ENCODE assay signal across 14 cellular contexts in the genomic region with DNA sequence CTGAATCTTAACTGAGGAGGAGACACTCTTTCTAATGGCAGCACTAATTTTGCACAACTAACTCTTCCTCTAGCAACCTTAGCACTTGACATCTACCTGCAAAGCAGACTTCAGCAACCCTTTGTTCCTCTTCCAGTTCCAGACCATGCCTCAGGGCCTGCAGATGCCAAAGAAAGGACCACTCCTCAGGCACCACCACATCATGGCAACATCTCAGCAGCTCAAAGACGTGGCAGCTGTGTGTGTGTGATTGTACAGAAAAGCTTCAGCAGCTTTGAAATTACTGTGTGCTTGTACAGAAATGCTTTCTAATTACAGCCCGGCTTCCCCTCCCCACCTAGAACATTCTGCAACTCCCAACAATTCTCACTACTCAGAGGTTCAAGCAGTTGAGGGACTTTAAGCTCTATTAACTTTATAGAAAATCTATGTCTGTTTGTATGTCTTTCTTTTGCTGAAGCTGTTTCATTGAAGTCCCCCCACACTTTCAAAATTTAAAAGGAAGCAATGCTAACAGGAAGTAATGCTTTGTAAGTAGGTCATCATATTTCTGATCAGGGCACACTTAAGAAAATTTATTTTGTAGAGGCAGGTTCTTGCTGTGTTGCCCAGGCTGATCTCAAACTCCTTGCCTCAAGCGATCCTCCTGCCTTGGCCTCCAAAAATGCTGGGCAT.
DNase-seq lines count a peak whose midpoint lies in the region; ATAC-seq and TF ChIP-seq lines count a peak whose summit lies in the region.
"Had no signal": no experiment of that assay in that cellular context is flagged by ENCODE, and none has a peak within 500 bp of the region (broad histone marks: within the 10 kb centered on the region; RNA-seq: fewer than 3 reads in every experiment).

No MANE protein-coding gene starts in this region.

- no peak overlapping the region for H3K27ac ChIP-seq in CD4-positive, alpha-beta T cell (ENCODE audit: low read depth, low read length)
- H3K27ac ChIP-seq: 22Rv1, C4-2B had no signal

- intact Hi-C loops in CD4-positive, alpha-beta T cell (cut with DNase I, micrococcal nuclease), result no loop called here

- peak; percentile 32 for ATAC-seq in CD4-positive, alpha-beta T cell (ENCODE audit: poor library complexity)
- ATAC-seq in T-cell (replicated peaks in 1 of 4), result peak; percentile 40 to 80 (median 70)
- ATAC-seq in HG03039 (IDR thresholded peaks at IDR 0.05; ENCODE audit: unreplicated experiment), result no peak
- ATAC-seq in HG02840 (IDR thresholded peaks at IDR 0.05; ENCODE audit: low FRiP score, unreplicated experiment), result no peak
- no peak for ATAC-seq in GM19035 (IDR thresholded peaks at IDR 0.05; ENCODE audit: unreplicated experiment)
- ATAC-seq: HepG2 had no signal

- H3K4me1 Mint-ChIP-seq in CD4-positive, alpha-beta T cell (ENCODE audit: low read depth), result peaks cover 73% of the 10 kb centered on the region
- H3K4me1 Mint-ChIP-seq in T-cell (peaks cover 60 to 74% (median 67%) of the 10 kb centered on the region in 3 donors), immature natural killer cell (peaks cover 37 to 41% of the 10 kb centered on the region in 2 donors)

- peak overlapping the region; percentile 82 for H3K27ac Mint-ChIP-seq in CD4-positive, alpha-beta T cell
- H3K27ac Mint-ChIP-seq in T-cell, result peak overlapping the region; percentile 95 to 96
- peak overlapping the region; percentile 80 to 90 (median 88) for H3K27ac Mint-ChIP-seq in immature natural killer cell

- H3K4me3 Mint-ChIP-seq in CD4-positive, alpha-beta T cell, result peak overlapping the region; percentile 57
- H3K4me3 Mint-ChIP-seq in T-cell (peak overlapping the region in 2 of 3 donors; percentile 37 to 75), immature natural killer cell (peak overlapping the region; percentile 55 to 86 (median 69))

- no peaks in the 10 kb centered on the region for H3K36me3 Mint-ChIP-seq in CD4-positive, alpha-beta T cell (ENCODE audit: low read depth)
- H3K36me3 Mint-ChIP-seq in T-cell, result no peaks in the 10 kb centered on the region
- H3K36me3 Mint-ChIP-seq in immature natural killer cell, result no peaks in the 10 kb centered on the region

- CTCF ChIA-PET in CD4-positive, alpha-beta T cell (lab: Charles Lee), result no interaction called here
- CTCF ChIA-PET in T-cell (lab: Charles Lee), result interaction anchor here in 1 of 2 donors (1.0 to 3.0 kb wide), 3 partner anchors 10 to 49 kb away, joined by 3 to 12 read pairs (median 3); no protein-coding TSS in a partner anchor

- no peaks in the 10 kb centered on the region for H3K27me3 ChIP-seq in CD4-positive, alpha-beta T cell (ENCODE audit: control insufficient read depth, insufficient read depth, low read length)

- no peaks in the 10 kb centered on the region for H3K9me3 ChIP-seq in CD4-positive, alpha-beta T cell (ENCODE audit: control insufficient read depth, low read length)

- POLR2A ChIA-PET in CD4-positive, alpha-beta T cell (lab: Charles Lee), result interaction anchor here (0.7 to 1.4 kb wide), 3 partner anchors 10 to 153 kb away, joined by 3 to 4 read pairs (median 3); no protein-coding TSS in a partner anchor
- POLR2A ChIA-PET in T-cell (lab: Charles Lee), result interaction anchor here in 1 of 2 donors (0.6 to 0.8 kb wide), 3 partner anchors 114 to 1988 kb away, joined by 3 to 10 read pairs (median 3); no protein-coding TSS in a partner anchor

- DNase-seq in NCI-H146 (lab: John Stamatoyannopoulos, UW) (peak; percentile 15), NCI-H146 treated with DMSO at 0.1 percent for 48 hours (lab: John Stamatoyannopoulos, UW; ENCODE audit: unreplicated experiment) (no peak), T-cell (no peak), immature natural killer cell (peak in 1 of 3 donors; percentile 30)
- DNase-seq in CD4-positive, alpha-beta T cell, result no peak
- DNase-seq: Karpas-422, NCI-H2029, NCI-H510A treated with DMSO at 0.1 percent for 48 hours had no signal

- no peaks in the 10 kb centered on the region for H3K27me3 Mint-ChIP-seq in CD4-positive, alpha-beta T cell
- H3K27me3 Mint-ChIP-seq in T-cell, result no peaks in the 10 kb centered on the region
- no peaks in the 10 kb centered on the region for H3K27me3 Mint-ChIP-seq in immature natural killer cell (ENCODE audit: low read depth in 3 of 3)

- no peak for TF ChIP-seq CTCF in CD4-positive, alpha-beta T cell (IDR thresholded peaks at IDR 0.05)

- H3K9me3 Mint-ChIP-seq in CD4-positive, alpha-beta T cell, result no peaks in the 10 kb centered on the region
- H3K9me3 Mint-ChIP-seq in T-cell (no peaks in the 10 kb centered on the region), immature natural killer cell (peaks cover 0 to 3% (median 0%) of the 10 kb centered on the region in 6 donors)

Comparison
In these comparisons a context has a peak if more than half of its experiments do, and no peak if none do; other contexts are left out.
1. ATAC-seq: peak in CD4-positive, alpha-beta T cell (single experiment) and T-cell (4 of 4); none in HG03039 (single experiment), HG02840 (single experiment) and GM19035 (single experiment).
2. Peak in every context shown above with its lines, with median percentiles within 50 percentile points of each other: H3K27ac Mint-ChIP-seq and H3K4me3 Mint-ChIP-seq.